ENCODE assay signal across 1 cellular context in genomic region chr12:52906049-52906645, GRCh38.
TF ChIP-seq lines count a peak whose summit lies in the region.

No MANE protein-coding gene starts in this region.

TF ChIP-seq in WTC11, 78 proteins besides CTCF, POLR2A, EP300 and RAD21 (continued from another document):
- TF ChIP-seq, protein P1, sequence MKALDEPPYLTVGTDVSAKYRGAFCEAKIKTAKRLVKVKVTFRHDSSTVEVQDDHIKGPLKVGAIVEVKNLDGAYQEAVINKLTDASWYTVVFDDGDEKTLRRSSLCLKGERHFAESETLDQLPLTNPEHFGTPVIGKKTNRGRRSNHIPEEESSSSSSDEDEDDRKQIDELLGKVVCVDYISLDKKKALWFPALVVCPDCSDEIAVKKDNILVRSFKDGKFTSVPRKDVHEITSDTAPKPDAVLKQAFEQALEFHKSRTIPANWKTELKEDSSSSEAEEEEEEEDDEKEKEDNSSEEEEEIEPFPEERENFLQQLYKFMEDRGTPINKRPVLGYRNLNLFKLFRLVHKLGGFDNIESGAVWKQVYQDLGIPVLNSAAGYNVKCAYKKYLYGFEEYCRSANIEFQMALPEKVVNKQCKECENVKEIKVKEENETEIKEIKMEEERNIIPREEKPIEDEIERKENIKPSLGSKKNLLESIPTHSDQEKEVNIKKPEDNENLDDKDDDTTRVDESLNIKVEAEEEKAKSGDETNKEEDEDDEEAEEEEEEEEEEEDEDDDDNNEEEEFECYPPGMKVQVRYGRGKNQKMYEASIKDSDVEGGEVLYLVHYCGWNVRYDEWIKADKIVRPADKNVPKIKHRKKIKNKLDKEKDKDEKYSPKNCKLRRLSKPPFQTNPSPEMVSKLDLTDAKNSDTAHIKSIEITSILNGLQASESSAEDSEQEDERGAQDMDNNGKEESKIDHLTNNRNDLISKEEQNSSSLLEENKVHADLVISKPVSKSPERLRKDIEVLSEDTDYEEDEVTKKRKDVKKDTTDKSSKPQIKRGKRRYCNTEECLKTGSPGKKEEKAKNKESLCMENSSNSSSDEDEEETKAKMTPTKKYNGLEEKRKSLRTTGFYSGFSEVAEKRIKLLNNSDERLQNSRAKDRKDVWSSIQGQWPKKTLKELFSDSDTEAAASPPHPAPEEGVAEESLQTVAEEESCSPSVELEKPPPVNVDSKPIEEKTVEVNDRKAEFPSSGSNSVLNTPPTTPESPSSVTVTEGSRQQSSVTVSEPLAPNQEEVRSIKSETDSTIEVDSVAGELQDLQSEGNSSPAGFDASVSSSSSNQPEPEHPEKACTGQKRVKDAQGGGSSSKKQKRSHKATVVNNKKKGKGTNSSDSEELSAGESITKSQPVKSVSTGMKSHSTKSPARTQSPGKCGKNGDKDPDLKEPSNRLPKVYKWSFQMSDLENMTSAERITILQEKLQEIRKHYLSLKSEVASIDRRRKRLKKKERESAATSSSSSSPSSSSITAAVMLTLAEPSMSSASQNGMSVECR (CRISPR knock-in tag; IDR thresholded peaks at IDR 0.05; ENCODE audit: borderline replicate concordance), result no peak
- TF ChIP-seq, protein P2, sequence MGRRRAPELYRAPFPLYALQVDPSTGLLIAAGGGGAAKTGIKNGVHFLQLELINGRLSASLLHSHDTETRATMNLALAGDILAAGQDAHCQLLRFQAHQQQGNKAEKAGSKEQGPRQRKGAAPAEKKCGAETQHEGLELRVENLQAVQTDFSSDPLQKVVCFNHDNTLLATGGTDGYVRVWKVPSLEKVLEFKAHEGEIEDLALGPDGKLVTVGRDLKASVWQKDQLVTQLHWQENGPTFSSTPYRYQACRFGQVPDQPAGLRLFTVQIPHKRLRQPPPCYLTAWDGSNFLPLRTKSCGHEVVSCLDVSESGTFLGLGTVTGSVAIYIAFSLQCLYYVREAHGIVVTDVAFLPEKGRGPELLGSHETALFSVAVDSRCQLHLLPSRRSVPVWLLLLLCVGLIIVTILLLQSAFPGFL (CRISPR knock-in tag; IDR thresholded peaks at IDR 0.05; ENCODE audit: borderline replicate concordance), result no peak
- TF ChIP-seq ELF4 (CRISPR knock-in tag; IDR thresholded peaks at IDR 0.05; ENCODE audit: low read depth), result no peak
- TF ChIP-seq ZNF232 (CRISPR knock-in tag; IDR thresholded peaks at IDR 0.05), result no peak
- no peak for TF ChIP-seq SP1 (CRISPR knock-in tag; conservative IDR thresholded peaks at IDR 0.05)
- TF ChIP-seq, protein P3, sequence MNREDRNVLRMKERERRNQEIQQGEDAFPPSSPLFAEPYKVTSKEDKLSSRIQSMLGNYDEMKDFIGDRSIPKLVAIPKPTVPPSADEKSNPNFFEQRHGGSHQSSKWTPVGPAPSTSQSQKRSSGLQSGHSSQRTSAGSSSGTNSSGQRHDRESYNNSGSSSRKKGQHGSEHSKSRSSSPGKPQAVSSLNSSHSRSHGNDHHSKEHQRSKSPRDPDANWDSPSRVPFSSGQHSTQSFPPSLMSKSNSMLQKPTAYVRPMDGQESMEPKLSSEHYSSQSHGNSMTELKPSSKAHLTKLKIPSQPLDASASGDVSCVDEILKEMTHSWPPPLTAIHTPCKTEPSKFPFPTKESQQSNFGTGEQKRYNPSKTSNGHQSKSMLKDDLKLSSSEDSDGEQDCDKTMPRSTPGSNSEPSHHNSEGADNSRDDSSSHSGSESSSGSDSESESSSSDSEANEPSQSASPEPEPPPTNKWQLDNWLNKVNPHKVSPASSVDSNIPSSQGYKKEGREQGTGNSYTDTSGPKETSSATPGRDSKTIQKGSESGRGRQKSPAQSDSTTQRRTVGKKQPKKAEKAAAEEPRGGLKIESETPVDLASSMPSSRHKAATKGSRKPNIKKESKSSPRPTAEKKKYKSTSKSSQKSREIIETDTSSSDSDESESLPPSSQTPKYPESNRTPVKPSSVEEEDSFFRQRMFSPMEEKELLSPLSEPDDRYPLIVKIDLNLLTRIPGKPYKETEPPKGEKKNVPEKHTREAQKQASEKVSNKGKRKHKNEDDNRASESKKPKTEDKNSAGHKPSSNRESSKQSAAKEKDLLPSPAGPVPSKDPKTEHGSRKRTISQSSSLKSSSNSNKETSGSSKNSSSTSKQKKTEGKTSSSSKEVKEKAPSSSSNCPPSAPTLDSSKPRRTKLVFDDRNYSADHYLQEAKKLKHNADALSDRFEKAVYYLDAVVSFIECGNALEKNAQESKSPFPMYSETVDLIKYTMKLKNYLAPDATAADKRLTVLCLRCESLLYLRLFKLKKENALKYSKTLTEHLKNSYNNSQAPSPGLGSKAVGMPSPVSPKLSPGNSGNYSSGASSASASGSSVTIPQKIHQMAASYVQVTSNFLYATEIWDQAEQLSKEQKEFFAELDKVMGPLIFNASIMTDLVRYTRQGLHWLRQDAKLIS (CRISPR knock-in tag; IDR thresholded peaks at IDR 0.05; ENCODE audit: borderline replicate concordance), result no peak
- TF ChIP-seq, protein P4, sequence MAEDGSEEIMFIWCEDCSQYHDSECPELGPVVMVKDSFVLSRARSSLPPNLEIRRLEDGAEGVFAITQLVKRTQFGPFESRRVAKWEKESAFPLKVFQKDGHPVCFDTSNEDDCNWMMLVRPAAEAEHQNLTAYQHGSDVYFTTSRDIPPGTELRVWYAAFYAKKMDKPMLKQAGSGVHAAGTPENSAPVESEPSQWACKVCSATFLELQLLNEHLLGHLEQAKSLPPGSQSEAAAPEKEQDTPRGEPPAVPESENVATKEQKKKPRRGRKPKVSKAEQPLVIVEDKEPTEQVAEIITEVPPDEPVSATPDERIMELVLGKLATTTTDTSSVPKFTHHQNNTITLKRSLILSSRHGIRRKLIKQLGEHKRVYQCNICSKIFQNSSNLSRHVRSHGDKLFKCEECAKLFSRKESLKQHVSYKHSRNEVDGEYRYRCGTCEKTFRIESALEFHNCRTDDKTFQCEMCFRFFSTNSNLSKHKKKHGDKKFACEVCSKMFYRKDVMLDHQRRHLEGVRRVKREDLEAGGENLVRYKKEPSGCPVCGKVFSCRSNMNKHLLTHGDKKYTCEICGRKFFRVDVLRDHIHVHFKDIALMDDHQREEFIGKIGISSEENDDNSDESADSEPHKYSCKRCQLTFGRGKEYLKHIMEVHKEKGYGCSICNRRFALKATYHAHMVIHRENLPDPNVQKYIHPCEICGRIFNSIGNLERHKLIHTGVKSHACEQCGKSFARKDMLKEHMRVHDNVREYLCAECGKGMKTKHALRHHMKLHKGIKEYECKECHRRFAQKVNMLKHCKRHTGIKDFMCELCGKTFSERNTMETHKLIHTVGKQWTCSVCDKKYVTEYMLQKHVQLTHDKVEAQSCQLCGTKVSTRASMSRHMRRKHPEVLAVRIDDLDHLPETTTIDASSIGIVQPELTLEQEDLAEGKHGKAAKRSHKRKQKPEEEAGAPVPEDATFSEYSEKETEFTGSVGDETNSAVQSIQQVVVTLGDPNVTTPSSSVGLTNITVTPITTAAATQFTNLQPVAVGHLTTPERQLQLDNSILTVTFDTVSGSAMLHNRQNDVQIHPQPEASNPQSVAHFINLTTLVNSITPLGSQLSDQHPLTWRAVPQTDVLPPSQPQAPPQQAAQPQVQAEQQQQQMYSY (CRISPR knock-in tag; IDR thresholded peaks at IDR 0.05), result no peak
- TF ChIP-seq ZNF281 (CRISPR knock-in tag; IDR thresholded peaks at IDR 0.05), result no peak
- TF ChIP-seq SMAD4 (CRISPR knock-in tag; IDR thresholded peaks at IDR 0.05), result no peak
- TF ChIP-seq ZNF263 (CRISPR knock-in tag; IDR thresholded peaks at IDR 0.05; ENCODE audit: low read depth), result no peak
- TF ChIP-seq, protein P5, sequence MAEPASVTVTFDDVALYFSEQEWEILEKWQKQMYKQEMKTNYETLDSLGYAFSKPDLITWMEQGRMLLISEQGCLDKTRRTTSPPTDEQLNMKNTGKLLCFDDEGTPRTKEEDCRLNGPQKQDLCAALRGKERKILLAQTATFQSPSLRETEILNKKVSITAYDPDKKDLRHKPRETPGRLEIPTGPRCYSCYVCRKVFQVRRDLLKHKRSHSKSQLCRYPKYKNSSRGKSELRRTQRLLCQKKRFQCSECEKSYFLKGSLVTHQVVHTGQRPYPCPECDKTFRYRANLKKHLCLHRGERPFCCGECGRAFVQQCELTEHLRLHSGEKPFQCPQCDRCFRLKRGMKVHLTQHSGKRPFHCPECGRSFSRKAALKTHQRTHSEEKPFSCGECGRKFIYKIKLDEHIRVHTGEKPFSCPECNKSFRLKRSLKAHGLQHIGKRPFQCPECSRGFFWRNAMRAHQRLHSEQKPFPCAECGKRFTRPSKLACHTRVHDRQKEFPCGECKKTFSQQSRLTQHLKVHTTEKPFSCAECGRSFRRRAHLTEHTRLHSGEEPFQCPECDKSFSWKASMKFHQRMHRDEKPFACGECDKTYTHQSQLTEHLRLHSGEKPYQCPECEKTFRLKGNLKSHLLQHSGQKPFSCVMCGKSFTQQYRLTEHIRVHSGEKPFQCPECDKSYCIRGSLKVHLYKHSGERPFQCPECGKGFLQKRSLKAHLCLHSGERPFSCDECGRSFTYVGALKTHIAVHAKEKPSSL (CRISPR knock-in tag; conservative IDR thresholded peaks at IDR 0.05), result no peak
- TF ChIP-seq ZNF671 (CRISPR knock-in tag; IDR thresholded peaks at IDR 0.05), result no peak
